Comparison of ENCODE assay signal across 25 cellular contexts in genomic region chr11:77055056-77055680, GRCh38. TPM values are rescaled to one million over a fixed set of nuclear protein-coding genes. Genes with fewer than 3 reads are reported as not detected.
DNase-seq lines count a peak whose midpoint lies in the region; ATAC-seq, FAIRE-seq and TF ChIP-seq lines count a peak whose summit lies in the region.
"Had no signal": no experiment of that assay in that cellular context is flagged by ENCODE, and none has a peak within 500 bp of the region (broad histone marks: within the 10 kb centered on the region; RNA-seq: fewer than 3 reads in every experiment).

No MANE protein-coding gene starts in this region.

- TF ChIP-seq RAD21 in GM12878 (IDR thresholded peaks at IDR 0.05; ENCODE audit: insufficient read depth, low read depth, low read length) = no peak

- DNase-seq in M059J (ENCODE audit: low read depth) (peak; percentile 28), GM12878 (ENCODE audit: low read depth, low spot score) (no peak), mesenteric fat pad (ENCODE audit: low spot score) (peak; percentile 41), tibial nerve (ENCODE audit: low spot score in 2 of 2) (no peak), H7 (no peak), GM12892 (ENCODE audit: insufficient read length) (no peak)
- no peak for DNase-seq in activated T-helper 2 cell treated with anti-CD3 and anti-CD28 coated beads, Interferon-gamma antibody, Interleukin-2, Interleukin-4, amounts not matched to agents 10 μg/mL and 5 μg/mL and 100 μg/mL, durations not matched to agents 14 hours and 24 hours and 36 hours (ENCODE audit: low spot score)
- DNase-seq: CD4-positive, CD25-positive, alpha-beta regulatory T cell; DMS153; Karpas-422; NCI-H1092 treated with DMSO at 0.1 percent for 48 hours; NCI-H1436; NCI-H187; NCI-H2107; NCI-H524; Right ventricle myocardium superior; RPMI8226 had no signal

- H3K27ac Mint-ChIP-seq in activated T-helper 2 cell treated with anti-CD3 and anti-CD28 coated beads, Interferon-gamma antibody, Interleukin-2, Interleukin-4, amounts not matched to agents 10 μg/mL and 5 μg/mL and 100 μg/mL, durations not matched to agents 14 hours and 24 hours and 36 hours = no peak overlapping the region
- H3K27ac Mint-ChIP-seq: CD4-positive, CD25-positive, alpha-beta regulatory T cell had no signal

- H3K27ac ChIP-seq in GM12878 (ENCODE audit: control insufficient read depth, insufficient read depth) (no peak overlapping the region), tibial nerve (peak overlapping the region in 1 of 4 donors; percentile 25)
- H3K27ac ChIP-seq: HL-60, SJSA1 had no signal

- no peak overlapping the region for H2AFZ ChIP-seq in GM12878 (ENCODE audit: control insufficient read depth, low read depth, low read length)

- TF ChIP-seq CTCF in GM12878 (IDR thresholded peaks at IDR 0.05 in 2 of 3, conservative IDR thresholded peaks at IDR 0.05 in 1 of 3; ENCODE audit: control insufficient read depth in 2 of 3, extremely low read depth in 1 of 3, insufficient read depth in 1 of 3, low read depth in 3 of 3, low read length in 3 of 3) (no peak), tibial nerve (IDR thresholded peaks at IDR 0.05) (no peak)

- H3K36me3 ChIP-seq in GM12878 (ENCODE audit: control insufficient read depth in 2 of 2, insufficient read depth in 2 of 2, low read length in 1 of 2) = no peaks in the 10 kb centered on the region
- H3K36me3 ChIP-seq in tibial nerve = no peaks in the 10 kb centered on the region
- H3K36me3 ChIP-seq in H7 (replicated peaks; ENCODE audit: control insufficient read depth, insufficient read depth, low read length) = no peaks in the 10 kb centered on the region
- H3K36me3 ChIP-seq: SJSA1 had no signal

- POLR2A ChIA-PET in GM12878 (lab: Charles Lee) = no interaction called here

- TF ChIP-seq EP300 in GM12878 (IDR thresholded peaks at IDR 0.05; ENCODE audit: borderline replicate concordance in 1 of 2, control insufficient read depth in 1 of 2, low read depth in 2 of 2, low read length in 2 of 2) (no peak), tibial nerve (IDR thresholded peaks at IDR 0.05) (no peak)

- BruUV-seq in GM12878 (replicated peaks; lab: Mats Ljungman, UMichigan) = no TSS peak

- H3K27me3 ChIP-seq in GM12878 (replicated peaks in 1 of 2; ENCODE audit: control insufficient read depth in 2 of 2, insufficient read depth in 2 of 2, low read length in 1 of 2) = no peaks in the 10 kb centered on the region
- H3K27me3 ChIP-seq in tibial nerve = no peaks in the 10 kb centered on the region
- H3K27me3 ChIP-seq in H7 (ENCODE audit: control insufficient read depth, insufficient read depth, low read length) = no peaks in the 10 kb centered on the region
- H3K27me3 ChIP-seq: SJSA1 had no signal

- H4K20me1 ChIP-seq in GM12878 (ENCODE audit: control insufficient read depth, insufficient read depth) = no peaks in the 10 kb centered on the region; the same call in 1 of the 2 replicates

- no peaks in the 10 kb centered on the region for H3K79me2 ChIP-seq in GM12878 (ENCODE audit: control insufficient read depth, insufficient read depth, low read length)

- no peaks in the 10 kb centered on the region for H3K4me1 Mint-ChIP-seq in activated T-helper 2 cell treated with anti-CD3 and anti-CD28 coated beads, Interferon-gamma antibody, Interleukin-2, Interleukin-4, amounts not matched to agents 10 μg/mL and 5 μg/mL and 100 μg/mL, durations not matched to agents 14 hours and 24 hours and 36 hours (ENCODE audit: low read depth)
- H3K4me1 Mint-ChIP-seq: CD4-positive, CD25-positive, alpha-beta regulatory T cell had no signal

- SMC1A ChIA-PET in GM12878 (lab: Charles Lee; ENCODE audit: uncharacterized antibody, unreplicated experiment) = interaction anchor here (1.6 to 3.2 kb wide), 2 partner anchors 9 to 36 kb away, joined by 4 to 8 read pairs; no protein-coding TSS in a partner anchor

- no peak for TF ChIP-seq POLR2A in GM12878 (IDR thresholded peaks at IDR 0.05; ENCODE audit: low read depth, low read length)
- TF ChIP-seq POLR2A in tibial nerve (IDR thresholded peaks at IDR 0.05) = no peak
- TF ChIP-seq POLR2A in GM12892 (IDR thresholded peaks at IDR 0.05; ENCODE audit: low read depth, low read length) = no peak

- in situ Hi-C loops in GM12878 (cut with MboI) = no loop called here

- intact Hi-C loops in GM12878 (cut with micrococcal nuclease; ENCODE audit: unreplicated experiment) = no loop called here
- intact Hi-C loops in activated T-helper 2 cell treated with anti-CD3 and anti-CD28 coated beads, Interferon-gamma antibody, Interleukin-2, Interleukin-4, amounts not matched to agents 10 μg/mL and 5 μg/mL and 100 μg/mL, durations not matched to agents 14 hours and 24 hours and 36 hours (cut with micrococcal nuclease) = no loop called here

- no peak overlapping the region for H3K4me2 ChIP-seq in GM12878 (ENCODE audit: control insufficient read depth, insufficient read depth)

- H3K4me3 ChIP-seq in GM12878 (no peak overlapping the region), tibial nerve (no peak overlapping the region), H7 (ENCODE audit: insufficient read depth, low read depth, low read length) (no peak overlapping the region)
- H3K4me3 ChIP-seq: SJSA1 had no signal

- no peaks in the 10 kb centered on the region for H3K4me1 ChIP-seq in GM12878 (ENCODE audit: control insufficient read depth, insufficient read depth, low read length)
- no peaks in the 10 kb centered on the region for H3K4me1 ChIP-seq in tibial nerve
- H3K4me1 ChIP-seq: SJSA1 had no signal

- no peak for ATAC-seq in GM12878
- ATAC-seq: HCT116 had no signal

- peaks cover 2% of the 10 kb centered on the region; the same call in 1 of the 3 replicates for H3K9me3 ChIP-seq in GM12878 (replicated peaks; ENCODE audit: control insufficient read depth, insufficient read depth, low read length)
- peaks cover 0 to 16% (median 0%) of the 10 kb centered on the region in 4 donors for H3K9me3 ChIP-seq in tibial nerve
- H3K9me3 ChIP-seq: SJSA1 had no signal

- CTCF ChIA-PET in GM12878 (lab: Yijun Ruan, JAX) = no interaction called here

- H3K4me3 Mint-ChIP-seq in activated T-helper 2 cell treated with anti-CD3 and anti-CD28 coated beads, Interferon-gamma antibody, Interleukin-2, Interleukin-4, amounts not matched to agents 10 μg/mL and 5 μg/mL and 100 μg/mL, durations not matched to agents 14 hours and 24 hours and 36 hours (ENCODE audit: low read depth) = no peak overlapping the region
- H3K4me3 Mint-ChIP-seq: CD4-positive, CD25-positive, alpha-beta regulatory T cell had no signal

- H3K36me3 Mint-ChIP-seq in activated T-helper 2 cell treated with anti-CD3 and anti-CD28 coated beads, Interferon-gamma antibody, Interleukin-2, Interleukin-4, amounts not matched to agents 10 μg/mL and 5 μg/mL and 100 μg/mL, durations not matched to agents 14 hours and 24 hours and 36 hours (ENCODE audit: low read depth) = no peaks in the 10 kb centered on the region
- H3K36me3 Mint-ChIP-seq: CD4-positive, CD25-positive, alpha-beta regulatory T cell had no signal

- peaks cover 11% of the 10 kb centered on the region for H3K27me3 Mint-ChIP-seq in activated T-helper 2 cell treated with anti-CD3 and anti-CD28 coated beads, Interferon-gamma antibody, Interleukin-2, Interleukin-4, amounts not matched to agents 10 μg/mL and 5 μg/mL and 100 μg/mL, durations not matched to agents 14 hours and 24 hours and 36 hours (ENCODE audit: low read depth)

- FAIRE-seq in GM12878 (lab: Jason Lieb, UNC) (no peak), islet of Langerhans (lab: Jason Lieb, UNC) (peak; percentile 94), GM12892 (lab: Jason Lieb, UNC) (no peak)
- FAIRE-seq: H1 had no signal

- no peak overlapping the region for H3K9ac ChIP-seq in GM12878 (ENCODE audit: control insufficient read depth, insufficient read depth, low read length)

- H3K9me3 Mint-ChIP-seq in activated T-helper 2 cell treated with anti-CD3 and anti-CD28 coated beads, Interferon-gamma antibody, Interleukin-2, Interleukin-4, amounts not matched to agents 10 μg/mL and 5 μg/mL and 100 μg/mL, durations not matched to agents 14 hours and 24 hours and 36 hours = peaks cover 10% of the 10 kb centered on the region

- WGBS in GM12878 (ENCODE audit: insufficient coverage, insufficient replicate concordance, low lambda C conversion rate, missing lambda C conversion rate) = 45% methylated on average over 5 of the region's 5 CpGs
- 62 to 64% methylated on average over 5 of the region's 5 CpGs for WGBS in tibial nerve, 2 donors

- RAD21 ChIA-PET in GM12878 (lab: Charles Lee; ENCODE audit: unreplicated experiment) = no interaction called here

RNA-seq across cellular contexts. Expression of gene CAPN5, which starts 11.6 kb away (rescaled TPM):
- total RNA-seq in M059J (2014; rRNA removed; shearing (Covaris generic)) = 13.1 and 17.2 TPM in 2 replicates
- total RNA-seq in GM12878 (2013; cell fraction: nucleolus; rRNA removed) = 0.15 and 0.17 TPM in 2 replicates
- 0.11 TPM in 1 of 2 replicates, not detected in the other for total RNA-seq in GM12878 (2014; rRNA removed)
- total RNA-seq in GM12878 (2014; rRNA removed; fragmentation: Illumina TruSeq; extraction: Trizol) = not detected in 2 replicates
- 0.19 and 0.33 TPM in 2 replicates for total RNA-seq in GM12878 (2021)
- polyA plus RNA-seq in GM12878 (2011; ENCODE audit: low read depth) = 0.08 TPM
- polyA plus RNA-seq in GM12878 (2011; rRNA removed) = 0.06 and 0.07 TPM in 2 replicates
- 0.10 and 0.15 TPM in 2 replicates for polyA plus RNA-seq in GM12878 (2011; cell fraction: cytosol; rRNA removed)
- polyA plus RNA-seq in GM12878 (2011; cell fraction: nucleus; rRNA removed) = 0.27 and 0.31 TPM in 2 replicates
- polyA plus RNA-seq in GM12878 (2012) = 0.20 and 0.27 TPM in 2 replicates
- polyA plus RNA-seq in GM12878 (2014; fragmentation: Illumina TruSeq; extraction: Trizol) = 0.07 and 0.19 TPM in 2 replicates
- under 1 TPM in 1 of 2 experiments, not detected in 1; 0.02 TPM for polyA plus RNA-seq in GM12878 (2014; fragmentation: Nextera tagmentation; extraction: Ambion mirVana)
- polyA plus RNA-seq in GM12878 (2014; rRNA removed) = 0.10 TPM in 1 of 2 replicates, not detected in the other
- under 1 TPM; 0.04 TPM for polyA plus RNA-seq in GM12878 (2016; fragmentation: Nextera tagmentation; extraction: Ambion mirVana)
- polyA minus RNA-seq in GM12878 (2011; rRNA and poly(A)+ RNA removed) = 0.57 TPM in 1 of 2 replicates, not detected in the other
- polyA minus RNA-seq in GM12878 (2011; cell fraction: cytosol; rRNA and poly(A)+ RNA removed) = not detected in 2 replicates
- polyA minus RNA-seq in GM12878 (2011; cell fraction: nucleus; rRNA and poly(A)+ RNA removed) = 0.19 TPM in 1 of 2 replicates, not detected in the other
- total RNA-seq in mesenteric fat pad = 5.1 TPM
- total RNA-seq in tibial nerve = 10 to 100 TPM; 15.9 to 24.5 (median 19.8) TPM
- total RNA-seq in activated T-helper 2 cell treated with anti-CD3 and anti-CD28 coated beads, Interferon-gamma antibody, Interleukin-2, Interleukin-4, amounts not matched to agents 10 μg/mL and 5 μg/mL and 100 μg/mL, durations not matched to agents 14 hours and 24 hours and 36 hours = 0.32 and 0.55 TPM in 2 replicates
- 15.9 and 16.3 TPM in 2 replicates for total RNA-seq in H7 (2014; rRNA removed; shearing (Covaris generic))
- polyA plus RNA-seq in GM12892 (2012; ENCODE audit: missing spikeins) = not detected

RNA-seq across cellular contexts. Expression of gene B3GNT6, which starts 21.0 kb away (rescaled TPM):
- not detected in 2 replicates for total RNA-seq in M059J (2014; rRNA removed; shearing (Covaris generic))
- total RNA-seq in GM12878 (2013; cell fraction: nucleolus; rRNA removed) = not detected in 2 replicates
- total RNA-seq in GM12878 (2014; rRNA removed) = not detected in 2 replicates
- total RNA-seq in GM12878 (2014; rRNA removed; fragmentation: Illumina TruSeq; extraction: Trizol) = not detected in 2 replicates
- total RNA-seq in GM12878 (2021) = not detected in 2 replicates
- not detected for polyA plus RNA-seq in GM12878 (2011; ENCODE audit: low read depth)
- polyA plus RNA-seq in GM12878 (2011; rRNA removed) = not detected in 2 replicates
- polyA plus RNA-seq in GM12878 (2011; cell fraction: cytosol; rRNA removed) = not detected in 2 replicates
- not detected in 2 replicates for polyA plus RNA-seq in GM12878 (2011; cell fraction: nucleus; rRNA removed)
- polyA plus RNA-seq in GM12878 (2012) = not detected in 2 replicates
- not detected in 2 replicates for polyA plus RNA-seq in GM12878 (2014; fragmentation: Illumina TruSeq; extraction: Trizol)
- polyA plus RNA-seq in GM12878 (2014; fragmentation: Nextera tagmentation; extraction: Ambion mirVana) = not detected
- polyA plus RNA-seq in GM12878 (2014; rRNA removed) = not detected in 2 replicates
- polyA plus RNA-seq in GM12878 (2016; fragmentation: Nextera tagmentation; extraction: Ambion mirVana) = not detected
- polyA minus RNA-seq in GM12878 (2011; rRNA and poly(A)+ RNA removed) = not detected in 2 replicates
- polyA minus RNA-seq in GM12878 (2011; cell fraction: cytosol; rRNA and poly(A)+ RNA removed) = not detected in 2 replicates
- polyA minus RNA-seq in GM12878 (2011; cell fraction: nucleus; rRNA and poly(A)+ RNA removed) = not detected in 2 replicates
- total RNA-seq in mesenteric fat pad = not detected
- not detected for total RNA-seq in tibial nerve
- total RNA-seq in activated T-helper 2 cell treated with anti-CD3 and anti-CD28 coated beads, Interferon-gamma antibody, Interleukin-2, Interleukin-4, amounts not matched to agents 10 μg/mL and 5 μg/mL and 100 μg/mL, durations not matched to agents 14 hours and 24 hours and 36 hours = not detected in 2 replicates
- total RNA-seq in H7 (2014; rRNA removed; shearing (Covaris generic)) = 0.07 TPM in 1 of 2 replicates, not detected in the other
- not detected for polyA plus RNA-seq in GM12892 (2012; ENCODE audit: missing spikeins)
- total RNA-seq: A172; CD4-positive, CD25-positive, alpha-beta regulatory T cell; G401; H1; Right ventricle myocardium superior had no signal
- polyA plus RNA-seq: BJ; CD4-positive, CD25-positive, alpha-beta regulatory T cell had no signal

RNA-seq across cellular contexts. Expression of gene OMP, which starts 47.5 kb away (rescaled TPM):
- total RNA-seq in M059J (2014; rRNA removed; shearing (Covaris generic)) = not detected in 2 replicates
- total RNA-seq in GM12878 (2013; cell fraction: nucleolus; rRNA removed) = not detected in 2 replicates
- not detected in 2 replicates for total RNA-seq in GM12878 (2014; rRNA removed)
- total RNA-seq in GM12878 (2014; rRNA removed; fragmentation: Illumina TruSeq; extraction: Trizol) = not detected in 2 replicates
- total RNA-seq in GM12878 (2021) = not detected in 2 replicates
- not detected for polyA plus RNA-seq in GM12878 (2011; ENCODE audit: low read depth)
- polyA plus RNA-seq in GM12878 (2011; rRNA removed) = not detected in 2 replicates
- polyA plus RNA-seq in GM12878 (2011; cell fraction: cytosol; rRNA removed) = not detected in 2 replicates
- 0.34 TPM in 1 of 2 replicates, not detected in the other for polyA plus RNA-seq in GM12878 (2011; cell fraction: nucleus; rRNA removed)
- not detected in 2 replicates for polyA plus RNA-seq in GM12878 (2012)
- polyA plus RNA-seq in GM12878 (2014; fragmentation: Illumina TruSeq; extraction: Trizol) = not detected in 2 replicates
- not detected for polyA plus RNA-seq in GM12878 (2014; fragmentation: Nextera tagmentation; extraction: Ambion mirVana)
- not detected in 2 replicates for polyA plus RNA-seq in GM12878 (2014; rRNA removed)
- not detected for polyA plus RNA-seq in GM12878 (2016; fragmentation: Nextera tagmentation; extraction: Ambion mirVana)
- polyA minus RNA-seq in GM12878 (2011; rRNA and poly(A)+ RNA removed) = not detected in 2 replicates
- polyA minus RNA-seq in GM12878 (2011; cell fraction: cytosol; rRNA and poly(A)+ RNA removed) = not detected in 2 replicates
- polyA minus RNA-seq in GM12878 (2011; cell fraction: nucleus; rRNA and poly(A)+ RNA removed) = not detected in 2 replicates
- total RNA-seq in mesenteric fat pad = not detected
- 1 to 10 TPM in 1 of 4 donors, not detected in 3; 9.9 TPM for total RNA-seq in tibial nerve
- not detected in 2 replicates for total RNA-seq in activated T-helper 2 cell treated with anti-CD3 and anti-CD28 coated beads, Interferon-gamma antibody, Interleukin-2, Interleukin-4, amounts not matched to agents 10 μg/mL and 5 μg/mL and 100 μg/mL, durations not matched to agents 14 hours and 24 hours and 36 hours
- total RNA-seq in H7 (2014; rRNA removed; shearing (Covaris generic)) = not detected in 2 replicates
- polyA plus RNA-seq in GM12892 (2012; ENCODE audit: missing spikeins) = not detected
- total RNA-seq: A172; CD4-positive, CD25-positive, alpha-beta regulatory T cell; G401; H1; Right ventricle myocardium superior; SJSA1 had no signal
- polyA plus RNA-seq: BJ; CD4-positive, CD25-positive, alpha-beta regulatory T cell; H1 had no signal

Comparison
In these comparisons a context has a peak if more than half of its experiments do, and no peak if none do; other contexts are left out.
1. DNase-seq: peak in M059J (single experiment) and mesenteric fat pad (single experiment); none in GM12878 (single experiment), tibial nerve (0 of 2), activated T-helper 2 cell treated with anti-CD3 and anti-CD28 coated beads, Interferon-gamma antibody, Interleukin-2, Interleukin-4, amounts not matched to agents 10 μg/mL and 5 μg/mL and 100 μg/mL, durations not matched to agents 14 hours and 24 hours and 36 hours (single experiment), H7 (single experiment) and GM12892 (single experiment).